In genomic region chr10:4678951-4679671, GRCh38 we compare ENCODE assay signal across 17 cellular contexts.
DNase-seq lines count a peak whose midpoint lies in the region; ATAC-seq and TF ChIP-seq lines count a peak whose summit lies in the region.
"Had no signal": no experiment of that assay in that cellular context is flagged by ENCODE, and none has a peak within 500 bp of the region (broad histone marks: within the 10 kb centered on the region; RNA-seq: fewer than 3 reads in every experiment).

No MANE protein-coding gene starts in this region.

- H3K36me3 ChIP-seq in duodenal mucosa (ENCODE audit: control insufficient read depth in 1 of 2, insufficient read depth in 2 of 2, low read length in 2 of 2) (no peaks in the 10 kb centered on the region), osteoblast (ENCODE audit: insufficient read depth, low read length) (no peaks in the 10 kb centered on the region)
- H3K36me3 ChIP-seq: pancreas, tibial nerve had no signal

- H3K9me3 ChIP-seq in right cardiac atrium (ENCODE audit: control insufficient read depth, low read length) (no peaks in the 10 kb centered on the region), duodenal mucosa (ENCODE audit: control insufficient read depth in 1 of 2, low read length in 2 of 2) (no peaks in the 10 kb centered on the region), osteoblast (ENCODE audit: low read depth, low read length) (no peaks in the 10 kb centered on the region)
- H3K9me3 ChIP-seq: pancreas, tibial nerve had no signal

- H2AFZ ChIP-seq in osteoblast (ENCODE audit: low read length): no peak overlapping the region

- H3K27me3 ChIP-seq in right cardiac atrium (ENCODE audit: control insufficient read depth, insufficient read depth) (no peaks in the 10 kb centered on the region), duodenal mucosa (ENCODE audit: control insufficient read depth in 1 of 2, insufficient read depth in 2 of 2, low read length in 2 of 2) (no peaks in the 10 kb centered on the region), osteoblast (ENCODE audit: insufficient read depth, low read length) (no peaks in the 10 kb centered on the region)
- H3K27me3 ChIP-seq: pancreas, tibial nerve had no signal

- no peak for DNase-seq in right cardiac atrium
- no peak for DNase-seq in Right ventricle myocardium inferior (ENCODE audit: missing footprints)
- DNase-seq in osteoblast (ENCODE audit: insufficient read length, low spot score, missing footprints): no peak
- DNase-seq in foreskin melanocyte: no peak
- DNase-seq in activated CD4-positive, CD25-positive, alpha-beta regulatory T cell treated with anti-CD3 and anti-CD28 coated beads, Interleukin-2, amount 50 U/mL, for 72 hours: no peak
- DNase-seq: activated CD4-positive, alpha-beta memory T cell treated with anti-CD3 and anti-CD28 coated beads for 36 hours; activated naive CD4-positive, alpha-beta T cell treated with anti-CD3 and anti-CD28 coated beads, Interleukin-2, amount 50 U/mL, for 16 hours; activated T-cell treated with anti-CD3 and anti-CD28 coated beads, Interleukin-2, amount 50 U/mL, for 4 hours; DMS53; NCI-H1417; NCI-H2171 treated with DMSO at 0.1 percent for 48 hours; NCI-H748 treated with DMSO at 0.1 percent for 48 hours; pancreas had no signal

- H3K9ac ChIP-seq in duodenal mucosa (ENCODE audit: low read depth in 1 of 2, low read length in 2 of 2): no peak overlapping the region

- H4K20me1 ChIP-seq in osteoblast (ENCODE audit: insufficient read depth, low read length): no peaks in the 10 kb centered on the region

- H3K4me3 ChIP-seq in right cardiac atrium (ENCODE audit: low read length) (no peak overlapping the region), duodenal mucosa (ENCODE audit: low read depth in 1 of 2, low read length in 2 of 2) (peak overlapping the region; percentile 3 to 6), osteoblast (ENCODE audit: insufficient read depth, low read length) (no peak overlapping the region)
- H3K4me3 ChIP-seq: pancreas, tibial nerve had no signal

- H3K27ac ChIP-seq in right cardiac atrium (ENCODE audit: low read length) (peak overlapping the region; percentile 97), duodenal mucosa (ENCODE audit: low read depth, low read length) (no peak overlapping the region), osteoblast (ENCODE audit: low read depth, low read length) (peak overlapping the region; percentile 98)
- H3K27ac ChIP-seq: tibial nerve had no signal

- intact Hi-C loops in right cardiac atrium (cut with DNase I): loop anchor here in 1 of 4 donors (10.0 kb wide), 1 partner anchor 76 kb away; no protein-coding TSS in a partner anchor
- intact Hi-C loops in Right ventricle myocardium inferior (cut with DNase I): no loop called here

- H3K4me1 ChIP-seq in right cardiac atrium (ENCODE audit: control insufficient read depth, insufficient read depth, low read length): no peaks in the 10 kb centered on the region
- peaks cover 8 to 14% of the 10 kb centered on the region in 2 donors for H3K4me1 ChIP-seq in duodenal mucosa (ENCODE audit: control insufficient read depth in 1 of 2, insufficient read depth in 2 of 2, low read length in 2 of 2)
- peaks cover 24% of the 10 kb centered on the region for H3K4me1 ChIP-seq in osteoblast (ENCODE audit: insufficient read depth, low read length)
- H3K4me1 ChIP-seq: tibial nerve had no signal

- no peak overlapping the region for H3K4me2 ChIP-seq in osteoblast (ENCODE audit: insufficient read depth, low read length)

- no peak for TF ChIP-seq CTCF in osteoblast (IDR thresholded peaks at IDR 0.05; ENCODE audit: extremely low read depth, low read depth, low read length)

- peaks cover 6% of the 10 kb centered on the region for H3K79me2 ChIP-seq in osteoblast (ENCODE audit: insufficient read depth, low read length)

- ATAC-seq in right cardiac atrium: no peak
- no peak for ATAC-seq in Right ventricle myocardium inferior
- ATAC-seq in GM21786 (IDR thresholded peaks at IDR 0.05; ENCODE audit: unreplicated experiment): no peak
- no peak for ATAC-seq in HG03139 (IDR thresholded peaks at IDR 0.05; ENCODE audit: unreplicated experiment)
- ATAC-seq: activated T-cell treated with anti-CD3 and anti-CD28 coated beads, Interleukin-2, amount 50 U/mL, for 4 hours had no signal

- 93% methylated on average over 11 of the region's 11 CpGs for WGBS in right cardiac atrium

Comparison
In these comparisons a context has a peak if more than half of its experiments do, and no peak if none do; other contexts are left out.
1. H3K4me3 ChIP-seq: peak in duodenal mucosa (2 of 2); none in right cardiac atrium (single experiment) and osteoblast (single experiment).